Comparison of ENCODE assay signal across 11 cellular contexts in the genomic region with DNA sequence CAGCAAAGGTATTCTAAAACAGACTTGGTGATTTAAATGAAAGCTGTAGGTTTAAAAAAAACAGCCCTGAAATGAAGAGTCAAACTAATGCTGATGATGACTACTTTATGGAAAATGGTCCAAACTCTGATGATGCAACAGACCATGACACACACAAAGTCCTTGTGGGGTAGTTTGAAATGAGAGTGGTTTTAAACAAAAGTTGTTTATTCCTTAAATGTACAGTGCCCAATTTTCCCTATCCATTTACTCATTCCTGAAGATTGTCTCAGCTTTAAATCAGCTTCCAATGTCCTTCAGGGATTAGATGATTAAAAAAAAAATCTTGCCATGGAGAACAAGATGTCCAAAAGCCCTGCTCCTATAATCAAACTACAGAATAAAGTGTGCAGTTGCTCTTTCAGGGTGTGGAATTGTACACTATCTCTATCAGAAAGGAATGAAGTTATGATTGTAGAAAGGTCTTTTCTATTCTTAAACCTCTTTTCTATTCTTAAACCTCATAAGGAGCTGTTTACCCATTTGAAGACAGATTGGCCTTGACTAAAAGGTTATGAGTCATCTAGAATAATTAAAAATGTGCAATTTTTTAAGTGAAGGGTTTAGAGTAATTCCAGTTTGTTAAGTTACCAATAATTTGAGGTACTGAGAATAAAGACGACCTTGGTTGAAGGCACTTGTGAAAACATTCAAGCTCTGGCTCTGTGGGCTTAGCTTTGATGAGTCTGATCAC.
DNase-seq lines count a peak whose midpoint lies in the region; ATAC-seq and TF ChIP-seq lines count a peak whose summit lies in the region.
"Had no signal": no experiment of that assay in that cellular context is flagged by ENCODE, and none has a peak within 500 bp of the region (broad histone marks: within the 10 kb centered on the region; RNA-seq: fewer than 3 reads in every experiment).

No MANE protein-coding gene starts in this region.

- H3K36me3 ChIP-seq in ascending aorta (no peaks in the 10 kb centered on the region), gastroesophageal sphincter (peaks cover 0 to 8% of the 10 kb centered on the region in 2 donors), testis (ENCODE audit: low read depth, missing control alignments) (no peaks in the 10 kb centered on the region)

- H3K4me3 ChIP-seq in ascending aorta (no peak overlapping the region), gastroesophageal sphincter (no peak overlapping the region), testis (no peak overlapping the region)

- DNase-seq in HCEC 1CT (peak; percentile 94), ascending aorta (ENCODE audit: low spot score in 2 of 2) (no peak), testis (no peak), GM20000 (ENCODE audit: low spot score) (no peak)
- DNase-seq in activated naive CD4-positive, alpha-beta T cell treated with anti-CD3 and anti-CD28 coated beads for 36 hours, result no peak
- DNase-seq: DND-41, NCI-H2081, T1000 had no signal

- no peaks in the 10 kb centered on the region for H3K9me3 ChIP-seq in ascending aorta
- no peaks in the 10 kb centered on the region for H3K9me3 ChIP-seq in gastroesophageal sphincter
- no peaks in the 10 kb centered on the region for H3K9me3 ChIP-seq in testis

- peaks cover 34% of the 10 kb centered on the region for H3K36me3 Mint-ChIP-seq in activated naive CD4-positive, alpha-beta T cell treated with anti-CD3 and anti-CD28 coated beads for 36 hours (ENCODE audit: low read depth)

- CTCF ChIA-PET in activated naive CD4-positive, alpha-beta T cell treated with anti-CD3 and anti-CD28 coated beads for 36 hours (lab: Charles Lee), result no interaction called here

- peak overlapping the region; percentile 85 to 87 for H3K27ac ChIP-seq in ascending aorta
- H3K27ac ChIP-seq in gastroesophageal sphincter, result peak overlapping the region; percentile 69 to 89 (median 77)
- H3K27ac ChIP-seq in testis, result peak overlapping the region; percentile 4 to 36

- H3K4me1 Mint-ChIP-seq in activated naive CD4-positive, alpha-beta T cell treated with anti-CD3 and anti-CD28 coated beads for 36 hours (ENCODE audit: low read depth), result no peaks in the 10 kb centered on the region

- H3K27ac Mint-ChIP-seq in activated naive CD4-positive, alpha-beta T cell treated with anti-CD3 and anti-CD28 coated beads for 36 hours, result no peak overlapping the region

- H3K4me1 ChIP-seq in ascending aorta (peaks cover 5 to 74% of the 10 kb centered on the region in 2 donors), gastroesophageal sphincter (peaks cover 10 to 80% (median 36%) of the 10 kb centered on the region in 3 donors), testis (peaks cover 14% of the 10 kb centered on the region)

- WGBS in gastroesophageal sphincter (ENCODE audit: low coverage in 1 of 2), 2 donors, result 18 to 33% methylated on average over 1 of the region's 1 CpG
- whole genome bisulfite sequencing in testis, 2 donors, result 45 to 50% methylated on average over 1 of the region's 1 CpG

- ATAC-seq in gastroesophageal sphincter, result peak; percentile 71
- ATAC-seq in HG03457 (IDR thresholded peaks at IDR 0.05; ENCODE audit: unreplicated experiment), result no peak

- peak; percentile 55 for TF ChIP-seq EP300 in gastroesophageal sphincter (IDR thresholded peaks at IDR 0.05)

- no peaks in the 10 kb centered on the region for H3K27me3 Mint-ChIP-seq in activated naive CD4-positive, alpha-beta T cell treated with anti-CD3 and anti-CD28 coated beads for 36 hours (ENCODE audit: low read depth)
- H3K27me3 Mint-ChIP-seq: central memory CD8-positive, alpha-beta T cell had no signal

- intact Hi-C loops in ascending aorta (cut with DNase I), result loop anchor here (5.0 kb wide), 1 partner anchor 32 kb away; no protein-coding TSS in a partner anchor
- intact Hi-C loops in testis (cut with DNase I; ENCODE audit: low total_unique reads), result no loop called here
- intact Hi-C loops in activated naive CD4-positive, alpha-beta T cell treated with anti-CD3 and anti-CD28 coated beads for 36 hours (cut with micrococcal nuclease), result no loop called here

- no peaks in the 10 kb centered on the region for H3K9me3 Mint-ChIP-seq in activated naive CD4-positive, alpha-beta T cell treated with anti-CD3 and anti-CD28 coated beads for 36 hours
- H3K9me3 Mint-ChIP-seq: central memory CD8-positive, alpha-beta T cell had no signal

- TF ChIP-seq POLR2A in gastroesophageal sphincter (IDR thresholded peaks at IDR 0.05) (no peak), testis (IDR thresholded peaks at IDR 0.05) (no peak)

- no peak overlapping the region for H3K4me3 Mint-ChIP-seq in activated naive CD4-positive, alpha-beta T cell treated with anti-CD3 and anti-CD28 coated beads for 36 hours
- H3K4me3 Mint-ChIP-seq: central memory CD8-positive, alpha-beta T cell had no signal

- H3K27me3 ChIP-seq in ascending aorta, result no peaks in the 10 kb centered on the region
- H3K27me3 ChIP-seq in gastroesophageal sphincter, result no peaks in the 10 kb centered on the region
- no peaks in the 10 kb centered on the region for H3K27me3 ChIP-seq in testis

- no peak for TF ChIP-seq CTCF in ascending aorta (IDR thresholded peaks at IDR 0.05)
- TF ChIP-seq CTCF in gastroesophageal sphincter (IDR thresholded peaks at IDR 0.05), result no peak
- TF ChIP-seq CTCF in testis (IDR thresholded peaks at IDR 0.05), result no peak
- no peak for TF ChIP-seq CTCF in GM20000 (IDR thresholded peaks at IDR 0.05; ENCODE audit: extremely low read depth, missing control alignments)

Comparison
In these comparisons a context has a peak if more than half of its experiments do, and no peak if none do; other contexts are left out.
1. H3K27ac ChIP-seq: peak in every context shown above with its lines; median percentile 86 in ascending aorta; 77 in gastroesophageal sphincter; 20 in testis.